In the genomic region with DNA sequence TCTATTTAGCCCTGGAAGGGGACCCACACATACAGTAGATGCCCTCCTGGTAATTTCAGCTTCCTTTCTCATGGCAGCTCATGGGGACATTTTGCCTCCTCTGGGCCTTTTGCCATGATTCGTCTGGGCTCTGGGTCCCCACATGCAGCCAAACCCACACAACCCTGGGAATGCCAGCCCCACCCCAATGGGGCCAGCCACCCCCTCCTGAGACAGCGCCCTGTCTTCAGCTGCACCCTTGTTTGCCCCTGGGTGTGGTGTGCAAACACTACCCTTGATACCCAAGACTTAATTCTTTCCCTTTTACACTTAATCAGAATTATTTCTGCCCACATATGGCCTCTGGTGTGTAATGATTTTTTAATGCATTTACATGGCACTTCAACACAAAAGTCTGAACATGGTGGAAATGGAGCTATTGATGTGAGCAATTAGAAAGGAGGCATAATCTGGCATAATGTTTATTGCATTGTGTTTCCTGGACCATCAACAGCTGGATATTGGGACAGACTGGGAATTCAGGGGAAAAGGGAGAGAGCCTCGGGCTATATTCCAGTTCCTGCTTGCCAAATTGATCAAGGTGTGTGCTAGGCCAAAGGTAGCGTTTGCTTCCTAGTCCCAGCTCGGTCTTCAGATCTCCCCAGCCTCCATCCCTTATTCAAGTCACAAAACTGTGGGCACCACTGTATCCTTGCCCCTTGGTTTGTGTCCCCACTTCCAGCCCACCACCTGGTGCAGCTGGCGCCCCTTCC, we compare ENCODE assay signal across 24 cellular contexts.
"Had no signal": no experiment of that assay in that cellular context is flagged by ENCODE, and none has a peak within 500 bp of the region (broad histone marks: within the 10 kb centered on the region; RNA-seq: fewer than 3 reads in every experiment).

No MANE protein-coding gene starts in this region.

- H3K4me3 Mint-ChIP-seq: activated CD4-positive, alpha-beta T cell treated with anti-CD3 and anti-CD28 coated beads, Interleukin-2, amount 10 ng/mL, durations not matched to agents 24 days and 14 days; activated CD8-positive, alpha-beta T cell treated with anti-CD3 and anti-CD28 coated beads for 36 hours; activated naive CD8-positive, alpha-beta T cell treated with anti-CD3 and anti-CD28 coated beads, Interleukin-2, amount 10 ng/mL, durations not matched to agents 7 days and 5 days; activated T-helper 17 cell treated with anti-CD3 and anti-CD28 coated beads, Interleukin-2, amount 50 U/mL, for 72 hours; immature natural killer cell; nephron progenitor cell; stimulated activated naive CD8-positive, alpha-beta T cell treated with anti-CD3 and anti-CD28 coated beads, Interleukin-15, Interleukin-2, amounts not matched to agents 100 ng/mL and 50 ng/mL, for 24 hours had no signal

- H3K4me1 Mint-ChIP-seq: activated CD4-positive, alpha-beta T cell treated with anti-CD3 and anti-CD28 coated beads, Interleukin-2, amount 10 ng/mL, durations not matched to agents 24 days and 14 days; activated naive CD8-positive, alpha-beta T cell treated with anti-CD3 and anti-CD28 coated beads, Interleukin-2, amount 10 ng/mL, durations not matched to agents 7 days and 5 days; activated T-helper 17 cell treated with anti-CD3 and anti-CD28 coated beads, Interleukin-2, amount 50 U/mL, for 72 hours; immature natural killer cell; nephron progenitor cell had no signal

- FAIRE-seq: colon, endometrium, frontal cortex had no signal

- DNase-seq: activated CD4-positive, alpha-beta T cell treated with anti-CD3 and anti-CD28 coated beads, Interleukin-2, amount 10 ng/mL, durations not matched to agents 24 days and 14 days; activated CD4-positive, CD25-positive, alpha-beta regulatory T cell; activated CD8-positive, alpha-beta T cell treated with anti-CD3 and anti-CD28 coated beads for 36 hours; activated naive CD4-positive, alpha-beta T cell treated with Interleukin-2 at 50 U/mL for 16 hours; activated naive CD8-positive, alpha-beta T cell treated with anti-CD3 and anti-CD28 coated beads, Interleukin-2, amount 10 ng/mL, durations not matched to agents 7 days and 5 days; activated T-cell treated with anti-CD3 and anti-CD28 coated beads, Interleukin-2, amount 50 U/mL, for 1 hour; amygdala; body of pancreas; central memory CD4-positive, alpha-beta T cell; heart right ventricle; immature natural killer cell; lower lobe of right lung; nephron progenitor cell; nucleus accumbens; retina; stimulated activated CD4-positive, alpha-beta T cell treated with anti-CD3 and anti-CD28 coated beads, Interleukin-15, amount 100 ng/mL, for 24 hours; stimulated activated CD4-positive, alpha-beta T cell treated with anti-CD3 and anti-CD28 coated beads, Interleukin-2, amount 100 ng/mL, for 48 hours; T1000; testis had no signal

- H3K4me3 ChIP-seq: body of pancreas, heart right ventricle, lower lobe of right lung, testis had no signal

- H3K4me1 ChIP-seq: body of pancreas, heart right ventricle, lower lobe of right lung, testis had no signal

- H3K9me3 Mint-ChIP-seq: activated CD4-positive, alpha-beta T cell treated with anti-CD3 and anti-CD28 coated beads, Interleukin-2, amount 10 ng/mL, durations not matched to agents 24 days and 14 days; stimulated activated naive CD8-positive, alpha-beta T cell treated with anti-CD3 and anti-CD28 coated beads, Interleukin-15, Interleukin-2, amounts not matched to agents 100 ng/mL and 50 ng/mL, for 24 hours had no signal

- H3K36me3 ChIP-seq: heart right ventricle, lower lobe of right lung had no signal

- H3K27ac ChIP-seq: body of pancreas, heart right ventricle, lower lobe of right lung, testis had no signal

- H3K9me3 ChIP-seq: body of pancreas, lower lobe of right lung, testis had no signal

- H3K36me3 Mint-ChIP-seq: activated naive CD8-positive, alpha-beta T cell treated with anti-CD3 and anti-CD28 coated beads, Interleukin-2, amount 10 ng/mL, durations not matched to agents 7 days and 5 days; immature natural killer cell had no signal

- H3K27ac Mint-ChIP-seq: activated CD4-positive, alpha-beta T cell treated with anti-CD3 and anti-CD28 coated beads, Interleukin-2, amount 10 ng/mL, durations not matched to agents 24 days and 14 days; activated CD8-positive, alpha-beta T cell treated with anti-CD3 and anti-CD28 coated beads for 36 hours; activated naive CD8-positive, alpha-beta T cell treated with anti-CD3 and anti-CD28 coated beads, Interleukin-2, amount 10 ng/mL, durations not matched to agents 7 days and 5 days; activated T-helper 17 cell treated with anti-CD3 and anti-CD28 coated beads, Interleukin-2, amount 50 U/mL, for 72 hours; immature natural killer cell; nephron progenitor cell; stimulated activated naive CD8-positive, alpha-beta T cell treated with anti-CD3 and anti-CD28 coated beads, Interleukin-15, Interleukin-2, amounts not matched to agents 100 ng/mL and 50 ng/mL, for 24 hours had no signal

- H3K27me3 ChIP-seq: body of pancreas, testis had no signal
